ENCODE assay signal across 11 cellular contexts in genomic region chr7:116683786-116684185, GRCh38. TPM values are rescaled to one million over a fixed set of nuclear protein-coding genes. Genes with fewer than 3 reads are reported as not detected.
DNase-seq lines count a peak whose midpoint lies in the region; ATAC-seq and TF ChIP-seq lines count a peak whose summit lies in the region.
"Had no signal": no experiment of that assay in that cellular context is flagged by ENCODE, and none has a peak within 500 bp of the region (broad histone marks: within the 10 kb centered on the region; RNA-seq: fewer than 3 reads in every experiment).

No MANE protein-coding gene starts in this region.

- peaks cover 15% of the 10 kb centered on the region for H3K9me3 Mint-ChIP-seq in mesothelial cell of epicardium

- H3K4me3 Mint-ChIP-seq in mesothelial cell of epicardium: no peak overlapping the region
- H3K4me3 Mint-ChIP-seq: neural crest cell, type B pancreatic cell had no signal

- no peak overlapping the region for H3K4me3 ChIP-seq in GM06990 (replicated peaks; ENCODE audit: low read depth, low read length)

- in situ Hi-C loops in KBM-7 (cut with MboI; ENCODE audit: low pct_unique_long_range_greater_than_20kb, low sequenced_read_pairs): no loop called here

- no peak for TF ChIP-seq CTCF in GM06990 (IDR thresholded peaks at IDR 0.05; ENCODE audit: insufficient read depth, low read length, poor library complexity, severe bottlenecking)
- no peak for TF ChIP-seq CTCF in mesothelial cell of epicardium (IDR thresholded peaks at IDR 0.05; ENCODE audit: unreplicated experiment)

- no peaks in the 10 kb centered on the region for H3K36me3 ChIP-seq in GM06990 (ENCODE audit: control insufficient read depth, insufficient read depth, low read length)
- H3K36me3 ChIP-seq: WERI-Rb-1 had no signal

- H3K27ac Mint-ChIP-seq in mesothelial cell of epicardium: no peak overlapping the region
- H3K27ac Mint-ChIP-seq: type B pancreatic cell had no signal

- ATAC-seq in GM19372 (IDR thresholded peaks at IDR 0.05; ENCODE audit: low read depth, unreplicated experiment) (peak; percentile 100), HG02870 (IDR thresholded peaks at IDR 0.05; ENCODE audit: unreplicated experiment) (peak; percentile 99)

- H3K4me1 Mint-ChIP-seq in mesothelial cell of epicardium: peaks cover 23% of the 10 kb centered on the region

- H3K27me3 ChIP-seq in GM06990 (replicated peaks; ENCODE audit: control insufficient read depth, insufficient read depth, low read length): peaks cover 2% of the 10 kb centered on the region

- H3K36me3 Mint-ChIP-seq in mesothelial cell of epicardium: peaks cover 4% of the 10 kb centered on the region
- H3K36me3 Mint-ChIP-seq: type B pancreatic cell had no signal

- no peaks in the 10 kb centered on the region for H3K27me3 Mint-ChIP-seq in mesothelial cell of epicardium (ENCODE audit: low read depth)
- H3K27me3 Mint-ChIP-seq: type B pancreatic cell had no signal

- DNase-seq in GM06990 (ENCODE audit: extremely low read depth, insufficient read length) (peak; percentile 21), KBM-7 (peak; percentile 77), activated gamma-delta T cell treated with Interleukin-2 at 50 U/mL for 16 hours (no peak), mesothelial cell of epicardium (ENCODE audit: low spot score in 2 of 2, unreplicated experiment in 2 of 2) (no peak), T1000 (lab: John Stamatoyannopoulos, UW) (no peak), AG08396 (ENCODE audit: low spot score) (no peak)
- DNase-seq: WERI-Rb-1 had no signal

RNA-seq across cellular contexts. Expression of gene MET, which starts 11.8 kb away (rescaled TPM):
- total RNA-seq in mesothelial cell of epicardium: 21.1 to 22.8 TPM (median 22.3 TPM) in 3 replicates

Comparison
In these comparisons a context has a peak if more than half of its experiments do, and no peak if none do; other contexts are left out.
1. DNase-seq: peak in GM06990 (single experiment) and KBM-7 (single experiment); none in activated gamma-delta T cell treated with Interleukin-2 at 50 U/mL for 16 hours (single experiment), mesothelial cell of epicardium (0 of 2), T1000 (single experiment) and AG08396 (single experiment).